29 cellular contexts compared by ENCODE assay signal in the genomic region with DNA sequence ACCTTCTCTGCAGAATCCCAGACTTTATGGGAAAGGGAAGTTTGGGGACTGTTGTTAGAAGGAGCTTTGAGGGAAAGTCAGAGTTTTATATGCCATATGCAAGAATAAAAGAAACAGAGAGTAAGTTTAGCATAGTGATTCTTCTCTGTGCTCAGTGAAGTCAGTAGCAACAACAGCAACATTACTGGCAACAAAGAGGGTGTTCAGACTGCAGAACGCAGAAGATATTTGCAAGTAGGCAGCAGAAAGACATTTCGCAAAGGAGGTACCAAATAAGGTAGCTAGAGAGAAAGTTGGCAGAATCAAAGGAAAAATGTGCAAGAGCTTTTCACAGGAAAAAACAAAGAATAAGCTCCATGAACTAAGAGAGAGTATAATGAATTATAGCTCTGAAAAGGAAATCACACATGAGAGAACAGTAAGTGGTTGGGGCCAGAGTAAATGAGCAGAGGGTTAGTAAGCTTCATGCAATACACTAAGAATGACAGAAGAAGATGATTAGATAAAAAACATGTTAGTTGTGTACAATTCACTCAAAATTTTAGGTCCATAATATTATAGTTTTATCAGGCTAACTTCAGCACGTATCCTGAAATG.
DNase-seq lines count a peak whose midpoint lies in the region; TF ChIP-seq lines count a peak whose summit lies in the region.
"Had no signal": no experiment of that assay in that cellular context is flagged by ENCODE, and none has a peak within 500 bp of the region (broad histone marks: within the 10 kb centered on the region; RNA-seq: fewer than 3 reads in every experiment).

No MANE protein-coding gene starts in this region.

- no peaks in the 10 kb centered on the region for H3K27me3 Mint-ChIP-seq in brain
- H3K27me3 Mint-ChIP-seq: effector memory CD8-positive, alpha-beta T cell had no signal

- H3K79me2 ChIP-seq in smooth muscle cell (ENCODE audit: low read depth) (no peaks in the 10 kb centered on the region), Karpas-422 (ENCODE audit: low read length) (no peaks in the 10 kb centered on the region)

- H3K4me2 ChIP-seq in smooth muscle cell (no peak overlapping the region), Karpas-422 (ENCODE audit: low read depth, low read length, poor library complexity, severe bottlenecking) (no peak overlapping the region)

- H3K4me3 ChIP-seq in smooth muscle cell: no peak overlapping the region
- no peak overlapping the region for H3K4me3 ChIP-seq in Karpas-422 (ENCODE audit: low read length)
- H3K4me3 ChIP-seq: HAP-1, K562, MG63, mucosa of descending colon, SJCRH30, upper lobe of left lung had no signal

- H3K27me3 ChIP-seq in smooth muscle cell (ENCODE audit: low read depth) (no peaks in the 10 kb centered on the region), Karpas-422 (ENCODE audit: low read length) (no peaks in the 10 kb centered on the region)
- H3K27me3 ChIP-seq: MG63, SJCRH30, upper lobe of left lung had no signal

- DNase-seq in AG20443 (ENCODE audit: low spot score) (peak; percentile 8), medulla oblongata (ENCODE audit: extremely low spot score) (peak; percentile 35), smooth muscle cell (lab: John Stamatoyannopoulos, UW; ENCODE audit: unreplicated experiment) (no peak), Karpas-422 (no peak), NCI-H2081 treated with DMSO at 0.1 percent for 48 hours (lab: John Stamatoyannopoulos, UW) (no peak), RWPE1 (ENCODE audit: low spot score) (no peak), ecto neural progenitor cell (ENCODE audit: low spot score) (no peak)
- DNase-seq: ACHN; activated CD4-positive, alpha-beta T cell treated with anti-CD3 and anti-CD28 coated beads, Interleukin-2, amount 50 U/mL, for 4 hours; activated CD4-positive, CD25-positive, alpha-beta regulatory T cell; activated naive CD4-positive, alpha-beta T cell treated with Interleukin-2 at 50 U/mL for 16 hours; C1 segment of cervical spinal cord; COR-L47; DMS53; effector memory CD8-positive, alpha-beta T cell; hypothalamus; MG63; mucosa of descending colon; NCI-H1105 treated with DMSO at 0.1 percent for 48 hours; NCI-H2029 treated with DMSO at 0.1 percent for 48 hours; NCI-H2227 treated with DMSO at 0.1 percent for 48 hours; NCI-H526 treated with DMSO at 0.1 percent for 48 hours; posterior cingulate gyrus; SJCRH30; stimulated activated naive CD8-positive, alpha-beta T cell treated with anti-CD3 and anti-CD28 coated beads, Interleukin-15, Interleukin-2, amounts not matched to agents 100 U/mL and 50 U/mL, for 24 hours; upper lobe of left lung had no signal

- no peaks in the 10 kb centered on the region for H3K4me1 ChIP-seq in smooth muscle cell (ENCODE audit: low read depth)
- H3K4me1 ChIP-seq in Karpas-422 (ENCODE audit: low read length): no peaks in the 10 kb centered on the region
- H3K4me1 ChIP-seq: SJCRH30, upper lobe of left lung had no signal

- peaks cover 14% of the 10 kb centered on the region for H3K36me3 Mint-ChIP-seq in brain

- no peaks in the 10 kb centered on the region for H3F3A ChIP-seq in smooth muscle cell (ENCODE audit: low read depth)

- H3K36me3 ChIP-seq in smooth muscle cell (ENCODE audit: low read depth): no peaks in the 10 kb centered on the region
- H3K36me3 ChIP-seq in Karpas-422 (ENCODE audit: insufficient read depth, low read length): no peaks in the 10 kb centered on the region
- H3K36me3 ChIP-seq: HAP-1, MG63, SJCRH30, upper lobe of left lung had no signal

- peak overlapping the region in 3 of 5 experiments; percentile 12 to 54 (median 22) for H3K4me3 Mint-ChIP-seq in brain
- H3K4me3 Mint-ChIP-seq: effector memory CD8-positive, alpha-beta T cell had no signal

- no peaks in the 10 kb centered on the region for H3K9me3 ChIP-seq in smooth muscle cell (replicated peaks; ENCODE audit: low read depth)
- H3K9me3 ChIP-seq in Karpas-422 (ENCODE audit: low read length): peaks cover 24% of the 10 kb centered on the region
- H3K9me3 ChIP-seq: HAP-1, MG63, mucosa of descending colon, SJCRH30, upper lobe of left lung had no signal

- CTCF ChIA-PET in RWPE1 (lab: Yijun Ruan, JAX): interaction anchor here (0.6 kb wide), 2 partner anchors 31 to 918 kb away, joined by 3 read pairs; no protein-coding TSS in a partner anchor

- H3K9me2 ChIP-seq in Karpas-422 (replicated peaks; ENCODE audit: insufficient read depth, low read length): no peaks in the 10 kb centered on the region

- H3K9ac ChIP-seq in smooth muscle cell (ENCODE audit: low read depth) (no peak overlapping the region), Karpas-422 (ENCODE audit: low read length) (no peak overlapping the region)

- POLR2A ChIA-PET in RWPE1 (lab: Yijun Ruan, JAX; ENCODE audit: low non-redundant PET): no interaction called here

- H4K20me1 ChIP-seq in smooth muscle cell (ENCODE audit: low read depth) (no peaks in the 10 kb centered on the region), Karpas-422 (ENCODE audit: insufficient read depth, low read depth, low read length) (no peaks in the 10 kb centered on the region)

- H3K27ac ChIP-seq in smooth muscle cell (ENCODE audit: low read depth): no peak overlapping the region
- H3K27ac ChIP-seq in Karpas-422 (ENCODE audit: low read length): no peak overlapping the region
- no peak overlapping the region for H3K27ac ChIP-seq in RWPE1
- H3K27ac ChIP-seq: SJCRH30, upper lobe of left lung had no signal

- peak overlapping the region in 4 of 5 experiments; percentile 16 to 78 (median 34) for H3K27ac Mint-ChIP-seq in brain
- H3K27ac Mint-ChIP-seq: effector memory CD8-positive, alpha-beta T cell had no signal

- H2AFZ ChIP-seq in smooth muscle cell (ENCODE audit: low read depth): peak overlapping the region; percentile 2
- no peak overlapping the region for H2AFZ ChIP-seq in Karpas-422 (ENCODE audit: low read length)

- 87% methylated on average over 3 of the region's 3 CpGs for WGBS in smooth muscle cell (ENCODE audit: low lambda C conversion rate)

- H3K4me1 Mint-ChIP-seq in brain: peaks cover 31% of the 10 kb centered on the region

- H3K9me3 Mint-ChIP-seq in brain: peaks cover 0 to 6% (median 0%) of the 10 kb centered on the region in 5 experiments

- TF ChIP-seq CTCF in brain (conservative IDR thresholded peaks at IDR 0.05) (no peak), smooth muscle cell (IDR thresholded peaks at IDR 0.05; ENCODE audit: borderline replicate concordance, insufficient read depth, poor library complexity, severe bottlenecking) (no peak), RWPE1 (conservative IDR thresholded peaks at IDR 0.05; ENCODE audit: low read depth) (no peak)

Comparison
In these comparisons a context has a peak if more than half of its experiments do, and no peak if none do; other contexts are left out.
1. DNase-seq: peak in AG20443 (single experiment) and medulla oblongata (single experiment); none in smooth muscle cell (single experiment), Karpas-422 (single experiment), NCI-H2081 treated with DMSO at 0.1 percent for 48 hours (single experiment), RWPE1 (single experiment) and ecto neural progenitor cell (single experiment).